8 cellular contexts compared by ENCODE assay signal in the genomic region with DNA sequence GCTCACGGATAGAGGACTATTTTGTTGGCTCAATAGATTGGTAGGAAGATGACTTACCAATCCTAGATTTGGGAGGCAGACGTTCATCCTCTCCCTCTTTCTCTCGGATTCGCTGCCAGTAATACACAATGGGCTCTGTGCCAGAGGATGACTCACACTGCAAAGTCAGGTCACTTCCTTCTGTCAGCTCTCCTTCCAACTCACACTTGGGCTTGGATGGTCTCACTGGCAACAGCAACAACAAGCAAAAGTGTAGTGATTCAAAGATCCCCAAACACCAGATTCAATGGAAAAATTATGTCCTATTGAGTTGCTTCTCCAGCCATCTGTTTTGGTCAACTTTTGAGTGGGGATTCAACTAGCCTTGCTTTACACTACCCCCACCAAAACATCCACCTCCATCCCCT. TPM values are rescaled to one million over a fixed set of nuclear protein-coding genes. Genes with fewer than 3 reads are reported as not detected.
DNase-seq lines count a peak whose midpoint lies in the region; ATAC-seq and TF ChIP-seq lines count a peak whose summit lies in the region.

No MANE protein-coding gene starts in this region.

- H3K36me3 ChIP-seq in kidney epithelial cell (ENCODE audit: control insufficient read depth, insufficient read depth, low read length) = no peaks in the 10 kb centered on the region

- ATAC-seq in GM18519 (IDR thresholded peaks at IDR 0.05; ENCODE audit: low FRiP score, unreplicated experiment) = no peak

- peak overlapping the region in 4 of 5 experiments; percentile 66 to 83 (median 73) for H3K27ac Mint-ChIP-seq in brain

- peaks cover 2% of the 10 kb centered on the region for H3K27me3 Mint-ChIP-seq in brain

- CTCF ChIA-PET in AG04450 (lab: Charles Lee) = interaction anchor here (0.9 to 2.1 kb wide), 4 partner anchors 20 to 395 kb away, joined by 3 to 12 read pairs (median 6); no protein-coding TSS in a partner anchor

- peak overlapping the region; percentile 71 for H3K27ac ChIP-seq in AG04450 (ENCODE audit: low read depth, low read length)

- H3K9me3 Mint-ChIP-seq in brain = peaks cover 0 to 7% (median 0%) of the 10 kb centered on the region in 5 experiments

- no peak overlapping the region for H3K4me3 ChIP-seq in AG04450 (ENCODE audit: low read depth, low read length)
- no peak overlapping the region for H3K4me3 ChIP-seq in kidney epithelial cell (ENCODE audit: low read depth, low read length)

- H3K27me3 ChIP-seq in AG04450 (ENCODE audit: control insufficient read depth, insufficient read depth, low read length) (no peaks in the 10 kb centered on the region), kidney epithelial cell (ENCODE audit: control insufficient read depth, insufficient read depth, low read length) (no peaks in the 10 kb centered on the region)

- DNase-seq in AG04450 (ENCODE audit: low read depth, low spot score) (peak; percentile 90), HuH-7.5 (ENCODE audit: low spot score) (peak; percentile 32), T-helper 1 cell (peak; percentile 17 to 80 (median 50)), kidney epithelial cell (ENCODE audit: low read depth) (peak; percentile 89), cortex of kidney (lab: John Stamatoyannopoulos, UW) (no peak)
- peak; percentile 79 for DNase-seq in stimulated activated CD4-positive, alpha-beta T cell treated with anti-CD3 and anti-CD28 coated beads, Interleukin-4, amount 100 ng/mL, for 24 hours

- no peak for TF ChIP-seq CTCF in AG04450 (IDR thresholded peaks at IDR 0.05; ENCODE audit: low read depth, low read length)
- no peak for TF ChIP-seq CTCF in brain (conservative IDR thresholded peaks at IDR 0.05)
- TF ChIP-seq CTCF in kidney epithelial cell (IDR thresholded peaks at IDR 0.05; ENCODE audit: insufficient read depth, low read length, poor library complexity, severe bottlenecking) = no peak

- H3K4me1 Mint-ChIP-seq in brain = peaks cover 20% of the 10 kb centered on the region

- no peaks in the 10 kb centered on the region for H3K9me3 ChIP-seq in AG04450 (ENCODE audit: control insufficient read depth, insufficient read depth, low read length)

- peaks cover 38% of the 10 kb centered on the region for H3K36me3 Mint-ChIP-seq in brain

- POLR2A ChIA-PET in AG04450 (lab: Yijun Ruan, JAX) = interaction anchor here (1.0 kb wide), 1 partner anchor 21 kb away, joined by 6 read pairs; the partner anchor contains the start of gene HSPA8

- peak overlapping the region in 1 of 5 experiments; percentile 18 for H3K4me3 Mint-ChIP-seq in brain

RNA-seq across cellular contexts. Expression of gene HSPA8, which starts 21.7 kb away (rescaled TPM):
- 2,659 and 3,006 TPM in 2 replicates for polyA plus RNA-seq in AG04450 (2011; rRNA removed)
- polyA minus RNA-seq in AG04450 (2011; rRNA and poly(A)+ RNA removed) = 2,306 and 2,503 TPM in 2 replicates
- 1,570 TPM for polyA plus RNA-seq in brain (ENCODE audit: insufficient read depth, low read depth, low replicate concordance)
- total RNA-seq in kidney epithelial cell = 1,290 and 1,738 TPM in 2 replicates
